In genomic region chr4:55087016-55087929, GRCh38 we compare ENCODE assay signal across 21 cellular contexts. TPM values are rescaled to one million over a fixed set of nuclear protein-coding genes. Genes with fewer than 3 reads are reported as not detected.
A peak's percentile ranks its signal among the peaks of the same experiment; 100 is the strongest.
DNase-seq lines count a peak whose midpoint lies in the region; ATAC-seq and TF ChIP-seq lines count a peak whose summit lies in the region.
"Had no signal": no experiment of that assay in that cellular context is flagged by ENCODE, and none has a peak within 500 bp of the region (broad histone marks: within the 10 kb centered on the region; RNA-seq: fewer than 3 reads in every experiment).

No MANE protein-coding gene starts in this region.

- H3K27ac ChIP-seq in left ventricle myocardium inferior (replicated peaks) (peak overlapping the region; percentile 75), endodermal cell (ENCODE audit: low read depth, low read length) (peak overlapping the region; percentile 45), lower lobe of right lung (peak overlapping the region; percentile 13), transverse colon (no peak overlapping the region)
- H3K27ac ChIP-seq: PC-9, psoas muscle had no signal

- H3K4me3 Mint-ChIP-seq in endodermal cell, result no peak overlapping the region
- H3K4me3 Mint-ChIP-seq: activated naive CD4-positive, alpha-beta T cell treated with anti-CD3 and anti-CD28 coated beads for 36 hours; brain; CD14-positive monocyte; naive thymus-derived CD4-positive, alpha-beta T cell; stimulated activated effector memory CD8-positive, alpha-beta T cell treated with anti-CD3 and anti-CD28 coated beads, Interleukin-12 subunit alpha, Interleukin-12 subunit beta, amount 100 ng/mL, for 72 hours had no signal

- no peaks in the 10 kb centered on the region for H3K27me3 Mint-ChIP-seq in endodermal cell (ENCODE audit: insufficient read depth)

- no peak for TF ChIP-seq EP300 in transverse colon (IDR thresholded peaks at IDR 0.05; ENCODE audit: low read depth)

- no peaks in the 10 kb centered on the region for H3K27me3 ChIP-seq in left ventricle myocardium inferior (ENCODE audit: low read depth)
- H3K27me3 ChIP-seq in endodermal cell (ENCODE audit: control insufficient read depth, insufficient read depth, low read length, poor library complexity, severe bottlenecking), result no peaks in the 10 kb centered on the region
- no peaks in the 10 kb centered on the region for H3K27me3 ChIP-seq in lower lobe of right lung (ENCODE audit: low read depth)
- no peaks in the 10 kb centered on the region for H3K27me3 ChIP-seq in transverse colon
- H3K27me3 ChIP-seq: tibial nerve had no signal

- H3K36me3 ChIP-seq in left ventricle myocardium inferior, result peaks cover 28% of the 10 kb centered on the region
- peaks cover 10% of the 10 kb centered on the region for H3K36me3 ChIP-seq in endodermal cell (ENCODE audit: control insufficient read depth, insufficient read depth, low read length)
- peaks cover 32% of the 10 kb centered on the region for H3K36me3 ChIP-seq in lower lobe of right lung
- no peaks in the 10 kb centered on the region for H3K36me3 ChIP-seq in transverse colon
- H3K36me3 ChIP-seq: tibial nerve had no signal

- H3K36me3 Mint-ChIP-seq in endodermal cell (ENCODE audit: low read depth), result no peaks in the 10 kb centered on the region
- H3K36me3 Mint-ChIP-seq: brain; CD14-positive monocyte; naive thymus-derived CD4-positive, alpha-beta T cell; stimulated activated effector memory CD8-positive, alpha-beta T cell treated with anti-CD3 and anti-CD28 coated beads, Interleukin-12 subunit alpha, Interleukin-12 subunit beta, amount 100 ng/mL, for 72 hours had no signal

- H3K4me1 ChIP-seq in left ventricle myocardium inferior (peaks cover 72% of the 10 kb centered on the region), endodermal cell (ENCODE audit: control insufficient read depth, insufficient read depth, low read length) (no peaks in the 10 kb centered on the region), lower lobe of right lung (peaks cover 13% of the 10 kb centered on the region), transverse colon (no peaks in the 10 kb centered on the region)
- H3K4me1 ChIP-seq: psoas muscle had no signal

- WGBS in endodermal cell (ENCODE audit: insufficient coverage in 1 of 2, insufficient read length in 1 of 2), 2 experiments, result 81 to 85% methylated on average over 5 to 8 of the region's 8 CpGs
- 30 to 49% methylated on average over 4 to 8 of the region's 8 CpGs for whole genome bisulfite sequencing in transverse colon (ENCODE audit: low coverage in 1 of 2), 2 donors

- H3K27ac Mint-ChIP-seq in endodermal cell, result peak overlapping the region; percentile 14
- H3K27ac Mint-ChIP-seq: activated naive CD4-positive, alpha-beta T cell treated with anti-CD3 and anti-CD28 coated beads for 36 hours; CD14-positive monocyte; naive thymus-derived CD4-positive, alpha-beta T cell; stimulated activated effector memory CD8-positive, alpha-beta T cell treated with anti-CD3 and anti-CD28 coated beads, Interleukin-12 subunit alpha, Interleukin-12 subunit beta, amount 100 ng/mL, for 72 hours had no signal

- intact Hi-C loops in left ventricle myocardium inferior (cut with micrococcal nuclease) (no loop called here), cardiac septum (cut with DNase I) (no loop called here), lower lobe of right lung (cut with DNase I) (no loop called here), transverse colon (cut with DNase I; ENCODE audit: low total_unique reads) (no loop called here)

- TF ChIP-seq POLR2A in transverse colon (IDR thresholded peaks at IDR 0.05), result no peak

- in situ Hi-C loops in transverse colon (cut with MboI; ENCODE audit: low pct_ligation_motif_present in 1 of 4, low pct_unique_long_range_greater_than_20kb in 1 of 4, low sequenced_read_pairs in 3 of 4), result no loop called here

- no peaks in the 10 kb centered on the region for H3K9me3 ChIP-seq in left ventricle myocardium inferior (replicated peaks)
- H3K9me3 ChIP-seq in endodermal cell (ENCODE audit: control insufficient read depth, low read length), result no peaks in the 10 kb centered on the region
- no peaks in the 10 kb centered on the region for H3K9me3 ChIP-seq in lower lobe of right lung
- no peaks in the 10 kb centered on the region for H3K9me3 ChIP-seq in transverse colon
- H3K9me3 ChIP-seq: psoas muscle, tibial nerve had no signal

- H3K4me1 Mint-ChIP-seq in endodermal cell, result peaks cover 4% of the 10 kb centered on the region
- H3K4me1 Mint-ChIP-seq: CD14-positive monocyte; naive thymus-derived CD4-positive, alpha-beta T cell; stimulated activated effector memory CD8-positive, alpha-beta T cell treated with anti-CD3 and anti-CD28 coated beads, Interleukin-12 subunit alpha, Interleukin-12 subunit beta, amount 100 ng/mL, for 72 hours had no signal

- H3K4me3 ChIP-seq in left ventricle myocardium inferior (no peak overlapping the region), endodermal cell (ENCODE audit: low read length) (no peak overlapping the region), lower lobe of right lung (no peak overlapping the region), transverse colon (no peak overlapping the region)
- H3K4me3 ChIP-seq: PC-9, psoas muscle, tibial nerve had no signal

- H3K9ac ChIP-seq in endodermal cell (ENCODE audit: extremely low read depth, low read length, poor library complexity, severe bottlenecking), result no peak overlapping the region

- no peaks in the 10 kb centered on the region for H3K9me3 Mint-ChIP-seq in endodermal cell
- H3K9me3 Mint-ChIP-seq: activated naive CD4-positive, alpha-beta T cell treated with anti-CD3 and anti-CD28 coated beads for 36 hours; brain had no signal

- DNase-seq in left ventricle myocardium inferior, result no peak
- no peak for DNase-seq in cardiac septum (ENCODE audit: low spot score)
- DNase-seq in endodermal cell, result no peak
- DNase-seq in lower lobe of right lung, result no peak
- no peak for DNase-seq in transverse colon
- DNase-seq in T-helper 2 cell, result no peak
- no peak for DNase-seq in activated effector memory CD4-positive, alpha-beta T cell treated with anti-CD3 and anti-CD28 coated beads, Interleukin-2, amount 50 U/mL, for 16 hours
- DNase-seq: activated CD4-positive, alpha-beta T cell treated with anti-CD3 and anti-CD28 coated beads, Interleukin-2, amount 50 U/mL, for 1 hour; activated naive CD4-positive, alpha-beta T cell treated with anti-CD3 and anti-CD28 coated beads for 36 hours; DMS53; left ventricle myocardium superior; naive thymus-derived CD4-positive, alpha-beta T cell; NCI-H524 treated with DMSO at 0.1 percent for 48 hours; PC-9; psoas muscle had no signal

- ATAC-seq in lower lobe of right lung (peak in 1 of 2 donors; percentile 37), HG03460 (IDR thresholded peaks at IDR 0.05; ENCODE audit: unreplicated experiment) (no peak)
- ATAC-seq: left ventricle myocardium superior; naive thymus-derived CD4-positive, alpha-beta T cell; psoas muscle; stimulated activated effector memory CD8-positive, alpha-beta T cell treated with anti-CD3 and anti-CD28 coated beads, Interleukin-12 subunit alpha, Interleukin-12 subunit beta, amount 100 ng/mL, for 72 hours had no signal

- TF ChIP-seq CTCF in left ventricle myocardium inferior (IDR thresholded peaks at IDR 0.05; ENCODE audit: borderline replicate concordance) (no peak), endodermal cell (conservative IDR thresholded peaks at IDR 0.05) (no peak), lower lobe of right lung (IDR thresholded peaks at IDR 0.05) (no peak), transverse colon (IDR thresholded peaks at IDR 0.05) (no peak)

RNA-seq across cellular contexts. Expression of gene KDR, which starts 38.1 kb away (rescaled TPM):
- total RNA-seq in left ventricle myocardium inferior (23.4 TPM), cardiac septum (28.7 TPM), endodermal cell (10 to 100 TPM in 1 of 2 donors, 1 to 10 TPM in 1; 2.1 to 14.9 TPM), lower lobe of right lung (55.8 TPM), transverse colon (1 to 10 TPM; 1.9 to 7.5 (median 3.9) TPM)
- 9.2 TPM for polyA plus RNA-seq in endodermal cell (2013, experiment 1 of 2)
- 5.8 TPM for polyA plus RNA-seq in endodermal cell (2013, experiment 2 of 2)
- total RNA-seq: activated naive CD4-positive, alpha-beta T cell treated with anti-CD3 and anti-CD28 coated beads for 36 hours; H4; naive thymus-derived CD4-positive, alpha-beta T cell had no signal
- polyA plus RNA-seq: CD14-positive monocyte; naive thymus-derived CD4-positive, alpha-beta T cell had no signal

Comparison
In these comparisons a context has a peak if more than half of its experiments do, and no peak if none do; other contexts are left out.
1. H3K27ac ChIP-seq: peak in left ventricle myocardium inferior (single experiment), endodermal cell (single experiment) and lower lobe of right lung (single experiment); none in transverse colon (0 of 4).